In genomic region chr1:112618721-112619517, GRCh38 we compare ENCODE assay signal across 1 cellular context.
A peak's percentile ranks its signal among the peaks of the same experiment; 100 is the strongest.
TF ChIP-seq lines count a peak whose summit lies in the region.

Gene ST7L, minus strand, starts transcription at chr1:112619141. Its CDS starts 28 bp downstream, at chr1:112619113.

TF ChIP-seq in HepG2, 621 proteins besides CTCF, POLR2A, EP300 and RAD21 (continued from another document and continues in another):
- TF ChIP-seq PBX2 (CRISPR knock-in tag; IDR thresholded peaks at IDR 0.05) (peak; percentile 34; the same call in 1 of the 2 replicates), SSRP1 (CRISPR knock-in tag; IDR thresholded peaks at IDR 0.05) (no peak), SP1 (IDR thresholded peaks at IDR 0.05) (no peak), SP1 (CRISPR knock-in tag; IDR thresholded peaks at IDR 0.05) (no peak), ZNF75D (CRISPR knock-in tag; IDR thresholded peaks at IDR 0.05; ENCODE audit: borderline replicate concordance) (no peak), TAF15 (IDR thresholded peaks at IDR 0.05; ENCODE audit: low read depth, low read length, poor library complexity, severe bottlenecking) (no peak), FOXP4 (CRISPR knock-in tag; IDR thresholded peaks at IDR 0.05) (peak; percentile 30; the same call in 1 of the 2 replicates), CAMTA2 (CRISPR knock-in tag; IDR thresholded peaks at IDR 0.05; ENCODE audit: borderline replicate concordance) (no peak), NAIF1 (CRISPR knock-in tag; IDR thresholded peaks at IDR 0.05; ENCODE audit: borderline replicate concordance) (no peak), ZFP36L1 (CRISPR knock-in tag; IDR thresholded peaks at IDR 0.05) (no peak), ZNF598 (CRISPR knock-in tag; IDR thresholded peaks at IDR 0.05; ENCODE audit: borderline replicate concordance) (no peak), MTERF4 (CRISPR knock-in tag; IDR thresholded peaks at IDR 0.05) (no peak), ZNF33B (CRISPR knock-in tag; IDR thresholded peaks at IDR 0.05) (no peak; the same call in 1 of the 2 replicates), ARNT (IDR thresholded peaks at IDR 0.05) (no peak), NPAS2 (CRISPR knock-in tag; IDR thresholded peaks at IDR 0.05; ENCODE audit: borderline replicate concordance) (no peak), ZNF549 (CRISPR knock-in tag; IDR thresholded peaks at IDR 0.05) (no peak), ZFAT (CRISPR knock-in tag; conservative IDR thresholded peaks at IDR 0.05) (no peak), ZNF670 (CRISPR knock-in tag; IDR thresholded peaks at IDR 0.05; ENCODE audit: borderline replicate concordance) (no peak; the same call in 1 of the 2 replicates), HDAC6 (IDR thresholded peaks at IDR 0.05; ENCODE audit: low read depth, low read length) (no peak), ZNF280B (CRISPR knock-in tag; IDR thresholded peaks at IDR 0.05; ENCODE audit: borderline replicate concordance) (peak; percentile 88; the same call in 1 of the 2 replicates), RORA (CRISPR knock-in tag; IDR thresholded peaks at IDR 0.05) (peak; percentile 84; the same call in 1 of the 2 replicates), ZNF839 (CRISPR knock-in tag; IDR thresholded peaks at IDR 0.05; ENCODE audit: borderline replicate concordance) (peak; percentile 67; the same call in 1 of the 2 replicates), HNRNPL (IDR thresholded peaks at IDR 0.05; ENCODE audit: low read depth, low read length) (no peak), GPBP1L1 (CRISPR knock-in tag; IDR thresholded peaks at IDR 0.05) (no peak), PHB2 (IDR thresholded peaks at IDR 0.05; ENCODE audit: partially characterized antibody) (no peak), TBP (CRISPR knock-in tag; IDR thresholded peaks at IDR 0.05) (no peak), SAFB2 (CRISPR knock-in tag; IDR thresholded peaks at IDR 0.05; ENCODE audit: borderline replicate concordance, low read depth) (peak; percentile 2; the same call in 1 of the 2 replicates), PAX8 (CRISPR knock-in tag; IDR thresholded peaks at IDR 0.05; ENCODE audit: borderline replicate concordance) (no peak), ELF4 (CRISPR knock-in tag; IDR thresholded peaks at IDR 0.05; ENCODE audit: borderline replicate concordance) (no peak), RXRB (CRISPR knock-in tag; IDR thresholded peaks at IDR 0.05; ENCODE audit: borderline replicate concordance) (no peak; the same call in 1 of the 2 replicates), JUNB (CRISPR knock-in tag; IDR thresholded peaks at IDR 0.05; ENCODE audit: borderline replicate concordance) (no peak), ZNF33A (CRISPR knock-in tag; IDR thresholded peaks at IDR 0.05; ENCODE audit: borderline replicate concordance) (no peak), ZNF17 (CRISPR knock-in tag; IDR thresholded peaks at IDR 0.05) (no peak), SAP130 (CRISPR knock-in tag; IDR thresholded peaks at IDR 0.05; ENCODE audit: low read depth) (peak; percentile 57; the same call in 1 of the 2 replicates), ARNTL (CRISPR knock-in tag; IDR thresholded peaks at IDR 0.05) (peak; percentile 23; the same call in 1 of the 2 replicates), ZNF83 (CRISPR knock-in tag; IDR thresholded peaks at IDR 0.05; ENCODE audit: borderline replicate concordance) (no peak), ASH2L (IDR thresholded peaks at IDR 0.05; ENCODE audit: insufficient read length, low read depth, low read length) (no peak), RXRA (CRISPR knock-in tag; IDR thresholded peaks at IDR 0.05) (no peak), ZNF543 (CRISPR knock-in tag; IDR thresholded peaks at IDR 0.05) (peak; percentile 71), TP53 (CRISPR knock-in tag; conservative IDR thresholded peaks at IDR 0.05) (no peak), FOSL1 (CRISPR knock-in tag; IDR thresholded peaks at IDR 0.05; ENCODE audit: borderline replicate concordance) (no peak), AGO1 (IDR thresholded peaks at IDR 0.05; ENCODE audit: low read depth, low read length, poor library complexity, severe bottlenecking) (no peak), ZNF703 (CRISPR knock-in tag; IDR thresholded peaks at IDR 0.05; ENCODE audit: borderline replicate concordance) (no peak), STAT5B (CRISPR knock-in tag; IDR thresholded peaks at IDR 0.05) (no peak; the same call in 1 of the 2 replicates), ISL2 (CRISPR knock-in tag; IDR thresholded peaks at IDR 0.05) (peak; percentile 37; the same call in 1 of the 2 replicates), ZBTB7B (CRISPR knock-in tag; IDR thresholded peaks at IDR 0.05) (no peak), FOXO1 (CRISPR knock-in tag; IDR thresholded peaks at IDR 0.05) (no peak), ZBTB26 (CRISPR knock-in tag; IDR thresholded peaks at IDR 0.05; ENCODE audit: borderline replicate concordance) (no peak), ZNF780A (CRISPR knock-in tag; IDR thresholded peaks at IDR 0.05) (no peak), PAF1 (CRISPR knock-in tag; IDR thresholded peaks at IDR 0.05) (no peak), HNF4G (IDR thresholded peaks at IDR 0.05; ENCODE audit: borderline replicate concordance, low read depth, low read length) (no peak), HNF4G (CRISPR knock-in tag; IDR thresholded peaks at IDR 0.05; ENCODE audit: borderline replicate concordance, low read depth) (no peak), ZNF879 (CRISPR knock-in tag; IDR thresholded peaks at IDR 0.05) (no peak), SRSF9 (IDR thresholded peaks at IDR 0.05; ENCODE audit: borderline replicate concordance, insufficient read depth, low read depth, low read length, poor library complexity, severe bottlenecking) (no peak), ZNF615 (CRISPR knock-in tag; IDR thresholded peaks at IDR 0.05; ENCODE audit: borderline replicate concordance) (no peak), ZSCAN9 (CRISPR knock-in tag; IDR thresholded peaks at IDR 0.05; ENCODE audit: borderline replicate concordance) (0 out of 2 replicates have a peak, but pooled peaks have one; percentile 4)
- TF ChIP-seq, protein P1, sequence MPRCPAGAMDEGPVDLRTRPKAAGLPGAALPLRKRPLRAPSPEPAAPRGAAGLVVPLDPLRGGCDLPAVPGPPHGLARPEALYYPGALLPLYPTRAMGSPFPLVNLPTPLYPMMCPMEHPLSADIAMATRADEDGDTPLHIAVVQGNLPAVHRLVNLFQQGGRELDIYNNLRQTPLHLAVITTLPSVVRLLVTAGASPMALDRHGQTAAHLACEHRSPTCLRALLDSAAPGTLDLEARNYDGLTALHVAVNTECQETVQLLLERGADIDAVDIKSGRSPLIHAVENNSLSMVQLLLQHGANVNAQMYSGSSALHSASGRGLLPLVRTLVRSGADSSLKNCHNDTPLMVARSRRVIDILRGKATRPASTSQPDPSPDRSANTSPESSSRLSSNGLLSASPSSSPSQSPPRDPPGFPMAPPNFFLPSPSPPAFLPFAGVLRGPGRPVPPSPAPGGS (CRISPR knock-in tag; IDR thresholded peaks at IDR 0.05) = no peak
- TF ChIP-seq, protein P2, sequence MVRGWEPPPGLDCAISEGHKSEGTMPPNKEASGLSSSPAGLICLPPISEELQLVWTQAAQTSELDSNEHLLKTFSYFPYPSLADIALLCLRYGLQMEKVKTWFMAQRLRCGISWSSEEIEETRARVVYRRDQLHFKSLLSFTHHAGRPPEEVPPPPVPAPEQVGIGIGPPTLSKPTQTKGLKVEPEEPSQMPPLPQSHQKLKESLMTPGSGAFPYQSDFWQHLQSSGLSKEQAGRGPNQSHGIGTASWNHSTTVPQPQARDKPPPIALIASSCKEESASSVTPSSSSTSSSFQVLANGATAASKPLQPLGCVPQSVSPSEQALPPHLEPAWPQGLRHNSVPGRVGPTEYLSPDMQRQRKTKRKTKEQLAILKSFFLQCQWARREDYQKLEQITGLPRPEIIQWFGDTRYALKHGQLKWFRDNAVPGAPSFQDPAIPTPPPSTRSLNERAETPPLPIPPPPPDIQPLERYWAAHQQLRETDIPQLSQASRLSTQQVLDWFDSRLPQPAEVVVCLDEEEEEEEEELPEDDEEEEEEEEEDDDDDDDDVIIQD (CRISPR knock-in tag; IDR thresholded peaks at IDR 0.05; ENCODE audit: low read depth) = no peak
- TF ChIP-seq, protein P3, sequence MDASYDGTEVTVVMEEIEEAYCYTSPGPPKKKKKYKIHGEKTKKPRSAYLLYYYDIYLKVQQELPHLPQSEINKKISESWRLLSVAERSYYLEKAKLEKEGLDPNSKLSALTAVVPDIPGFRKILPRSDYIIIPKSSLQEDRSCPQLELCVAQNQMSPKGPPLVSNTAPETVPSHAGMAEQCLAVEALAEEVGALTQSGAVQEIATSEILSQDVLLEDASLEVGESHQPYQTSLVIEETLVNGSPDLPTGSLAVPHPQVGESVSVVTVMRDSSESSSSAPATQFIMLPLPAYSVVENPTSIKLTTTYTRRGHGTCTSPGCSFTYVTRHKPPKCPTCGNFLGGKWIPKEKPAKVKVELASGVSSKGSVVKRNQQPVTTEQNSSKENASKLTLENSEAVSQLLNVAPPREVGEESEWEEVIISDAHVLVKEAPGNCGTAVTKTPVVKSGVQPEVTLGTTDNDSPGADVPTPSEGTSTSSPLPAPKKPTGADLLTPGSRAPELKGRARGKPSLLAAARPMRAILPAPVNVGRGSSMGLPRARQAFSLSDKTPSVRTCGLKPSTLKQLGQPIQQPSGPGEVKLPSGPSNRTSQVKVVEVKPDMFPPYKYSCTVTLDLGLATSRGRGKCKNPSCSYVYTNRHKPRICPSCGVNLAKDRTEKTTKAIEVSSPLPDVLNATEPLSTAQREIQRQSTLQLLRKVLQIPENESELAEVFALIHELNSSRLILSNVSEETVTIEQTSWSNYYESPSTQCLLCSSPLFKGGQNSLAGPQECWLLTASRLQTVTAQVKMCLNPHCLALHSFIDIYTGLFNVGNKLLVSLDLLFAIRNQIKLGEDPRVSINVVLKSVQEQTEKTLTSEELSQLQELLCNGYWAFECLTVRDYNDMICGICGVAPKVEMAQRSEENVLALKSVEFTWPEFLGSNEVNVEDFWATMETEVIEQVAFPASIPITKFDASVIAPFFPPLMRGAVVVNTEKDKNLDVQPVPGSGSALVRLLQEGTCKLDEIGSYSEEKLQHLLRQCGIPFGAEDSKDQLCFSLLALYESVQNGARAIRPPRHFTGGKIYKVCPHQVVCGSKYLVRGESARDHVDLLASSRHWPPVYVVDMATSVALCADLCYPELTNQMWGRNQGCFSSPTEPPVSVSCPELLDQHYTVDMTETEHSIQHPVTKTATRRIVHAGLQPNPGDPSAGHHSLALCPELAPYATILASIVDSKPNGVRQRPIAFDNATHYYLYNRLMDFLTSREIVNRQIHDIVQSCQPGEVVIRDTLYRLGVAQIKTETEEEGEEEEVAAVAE (CRISPR knock-in tag; IDR thresholded peaks at IDR 0.05; ENCODE audit: borderline replicate concordance) = no peak
